In the genomic region with DNA sequence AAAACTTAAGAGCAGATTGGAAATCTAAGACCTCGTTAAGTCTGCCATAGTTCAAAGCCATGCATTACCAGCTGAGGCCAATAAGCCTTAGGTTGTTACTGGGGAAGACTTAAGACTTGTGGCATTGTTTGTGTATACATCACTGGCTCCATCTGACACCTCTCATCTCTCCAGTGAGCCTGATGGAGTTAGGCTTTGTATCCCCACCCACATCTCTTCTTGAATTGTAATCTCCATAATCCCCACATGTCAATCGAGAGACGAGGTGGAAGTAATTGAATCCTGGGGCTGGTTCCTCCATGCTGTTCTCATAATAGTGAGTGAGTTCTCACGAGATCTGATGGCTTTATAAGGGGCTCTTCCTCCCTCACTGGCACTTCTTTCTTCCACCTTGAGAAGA, we compare ENCODE assay signal across 1 cellular context.
TF ChIP-seq lines count a peak whose summit lies in the region.

No MANE protein-coding gene starts in this region.

TF ChIP-seq in H1, 55 proteins besides CTCF, POLR2A, EP300 and RAD21 (continued from another document):
- TF ChIP-seq, protein P1, sequence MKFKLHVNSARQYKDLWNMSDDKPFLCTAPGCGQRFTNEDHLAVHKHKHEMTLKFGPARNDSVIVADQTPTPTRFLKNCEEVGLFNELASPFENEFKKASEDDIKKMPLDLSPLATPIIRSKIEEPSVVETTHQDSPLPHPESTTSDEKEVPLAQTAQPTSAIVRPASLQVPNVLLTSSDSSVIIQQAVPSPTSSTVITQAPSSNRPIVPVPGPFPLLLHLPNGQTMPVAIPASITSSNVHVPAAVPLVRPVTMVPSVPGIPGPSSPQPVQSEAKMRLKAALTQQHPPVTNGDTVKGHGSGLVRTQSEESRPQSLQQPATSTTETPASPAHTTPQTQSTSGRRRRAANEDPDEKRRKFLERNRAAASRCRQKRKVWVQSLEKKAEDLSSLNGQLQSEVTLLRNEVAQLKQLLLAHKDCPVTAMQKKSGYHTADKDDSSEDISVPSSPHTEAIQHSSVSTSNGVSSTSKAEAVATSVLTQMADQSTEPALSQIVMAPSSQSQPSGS (IDR thresholded peaks at IDR 0.05; ENCODE audit: low read length) = no peak
- TF ChIP-seq RBBP5 (IDR thresholded peaks at IDR 0.05; ENCODE audit: borderline replicate concordance, low read depth, low read length) = no peak
- TF ChIP-seq RNF2 (IDR thresholded peaks at IDR 0.05; ENCODE audit: borderline replicate concordance, low read depth, low read length, missing control alignments, poor library complexity, severe bottlenecking) = no peak
- no peak for TF ChIP-seq ASH2L (IDR thresholded peaks at IDR 0.05; ENCODE audit: low read length)
